In genomic region chr18:55912919-55913318, GRCh38 we compare ENCODE assay signal across 19 cellular contexts.
"Had no signal": no experiment of that assay in that cellular context is flagged by ENCODE, and none has a peak within 500 bp of the region (broad histone marks: within the 10 kb centered on the region; RNA-seq: fewer than 3 reads in every experiment).

No MANE protein-coding gene starts in this region.

- H3K27me3 Mint-ChIP-seq: stimulated activated naive B cell treated with anti-CD40 and anti-IgM and Interleukin-4, amounts not matched to agents 10 μg/mL and 1 μg/mL and 100 μg/mL, for 72 hours; stimulated activated naive CD8-positive, alpha-beta T cell treated with anti-CD3 and anti-CD28 coated beads, Interleukin-15, Interleukin-2, amounts not matched to agents 100 ng/mL and 50 ng/mL, for 24 hours had no signal

- H3K4me1 ChIP-seq: lower lobe of right lung, parathyroid adenoma, right lobe of liver, upper lobe of left lung had no signal

- DNase-seq: cortex of kidney; dorsolateral prefrontal cortex; effector CD4-positive, alpha-beta T cell; hypothalamus; immature natural killer cell; left ventricle myocardium superior; lower lobe of right lung; natural killer cell; right lobe of liver; small intestine; stimulated activated CD4-positive, alpha-beta T cell treated with anti-CD3 and anti-CD28 coated beads, Interleukin-15, amount 100 ng/mL, for 24 hours; stimulated activated CD4-positive, alpha-beta T cell treated with anti-CD3 and anti-CD28 coated beads, Interleukin-2, amount 100 ng/mL, for 48 hours; stimulated activated naive B cell treated with anti-CD40 and anti-IgM and Interleukin-4, amounts not matched to agents 10 μg/mL and 1 μg/mL and 100 μg/mL, for 72 hours; upper lobe of left lung had no signal

- H3K9me3 ChIP-seq: lower lobe of right lung, right lobe of liver, thoracic aorta, tibial nerve, upper lobe of left lung had no signal

- H3K9ac ChIP-seq: parathyroid adenoma had no signal

- H3K79me2 ChIP-seq: parathyroid adenoma had no signal

- H3K27ac ChIP-seq: lower lobe of right lung, parathyroid adenoma, right lobe of liver, thoracic aorta, tibial nerve, upper lobe of left lung had no signal

- ATAC-seq: left ventricle myocardium superior; lower lobe of right lung; natural killer cell; right lobe of liver; stimulated activated naive B cell treated with anti-CD40 and anti-IgM and Interleukin-4, amounts not matched to agents 10 μg/mL and 1 μg/mL and 100 μg/mL, for 72 hours had no signal

- H3K4me3 ChIP-seq: dorsolateral prefrontal cortex, lower lobe of right lung, right lobe of liver, thoracic aorta, tibial nerve, upper lobe of left lung had no signal

- H3K27ac Mint-ChIP-seq: immature natural killer cell; natural killer cell; progenitor cell of endocrine pancreas; stimulated activated naive B cell treated with anti-CD40 and anti-IgM and Interleukin-4, amounts not matched to agents 10 μg/mL and 1 μg/mL and 100 μg/mL, for 72 hours; stimulated activated naive CD8-positive, alpha-beta T cell treated with anti-CD3 and anti-CD28 coated beads, Interleukin-15, Interleukin-2, amounts not matched to agents 100 ng/mL and 50 ng/mL, for 24 hours had no signal

- H3K36me3 Mint-ChIP-seq: immature natural killer cell, natural killer cell had no signal

- H3K4me3 Mint-ChIP-seq: immature natural killer cell; natural killer cell; stimulated activated naive B cell treated with anti-CD40 and anti-IgM and Interleukin-4, amounts not matched to agents 10 μg/mL and 1 μg/mL and 100 μg/mL, for 72 hours; stimulated activated naive CD8-positive, alpha-beta T cell treated with anti-CD3 and anti-CD28 coated beads, Interleukin-15, Interleukin-2, amounts not matched to agents 100 ng/mL and 50 ng/mL, for 24 hours had no signal

- H3K4me1 Mint-ChIP-seq: immature natural killer cell, natural killer cell had no signal

- H3K27me3 ChIP-seq: dorsolateral prefrontal cortex, right lobe of liver, tibial nerve, upper lobe of left lung had no signal

- H3K36me3 ChIP-seq: lower lobe of right lung, right lobe of liver, thoracic aorta, tibial nerve, upper lobe of left lung had no signal

- H2AFZ ChIP-seq: parathyroid adenoma had no signal
